Comparison of ENCODE assay signal across 9 cellular contexts in genomic region chr11:14075118-14075601, GRCh38.
A peak's percentile ranks its signal among the peaks of the same experiment; 100 is the strongest.
DNase-seq lines count a peak whose midpoint lies in the region; ATAC-seq, FAIRE-seq and TF ChIP-seq lines count a peak whose summit lies in the region.
"Had no signal": no experiment of that assay in that cellular context is flagged by ENCODE, and none has a peak within 500 bp of the region (broad histone marks: within the 10 kb centered on the region; RNA-seq: fewer than 3 reads in every experiment).

No MANE protein-coding gene starts in this region.

- H4K20me1 ChIP-seq in astrocyte (ENCODE audit: insufficient read depth, low read length) = no peaks in the 10 kb centered on the region

- FAIRE-seq in astrocyte (lab: Jason Lieb, UNC) = no peak
- FAIRE-seq: G401.6 had no signal

- no peaks in the 10 kb centered on the region for H3K79me2 ChIP-seq in astrocyte (ENCODE audit: insufficient read depth, low read length)

- no peaks in the 10 kb centered on the region for H3K36me3 ChIP-seq in astrocyte (ENCODE audit: insufficient read depth, low read length)

- H3K4me2 ChIP-seq in astrocyte (ENCODE audit: low read length) = no peak overlapping the region

- no peaks in the 10 kb centered on the region for H3K4me1 ChIP-seq in astrocyte (ENCODE audit: insufficient read depth, low read length)

- H3K27ac ChIP-seq in astrocyte (ENCODE audit: low read depth, low read length) = no peak overlapping the region

- H3K9me3 ChIP-seq in astrocyte (ENCODE audit: insufficient read depth, low read depth, low read length) = no peaks in the 10 kb centered on the region

- H2AFZ ChIP-seq in astrocyte (ENCODE audit: low read depth, low read length) = no peak overlapping the region

- H3K9me3 Mint-ChIP-seq in astrocyte (ENCODE audit: unreplicated experiment) = no peaks in the 10 kb centered on the region

- H3K36me3 Mint-ChIP-seq in astrocyte (ENCODE audit: low read depth, unreplicated experiment) = no peaks in the 10 kb centered on the region

- TF ChIP-seq CTCF in astrocyte (IDR thresholded peaks at IDR 0.05; ENCODE audit: insufficient read depth, low read depth, low read length) = no peak

- H3K4me1 Mint-ChIP-seq in astrocyte (ENCODE audit: low read depth, unreplicated experiment) = peaks cover 12% of the 10 kb centered on the region

- peak; percentile 49 for ATAC-seq in GM19351 (IDR thresholded peaks at IDR 0.05; ENCODE audit: unreplicated experiment)
- no peak for ATAC-seq in HG02763 (IDR thresholded peaks at IDR 0.05; ENCODE audit: unreplicated experiment)
- no peak for ATAC-seq in HG03565 (IDR thresholded peaks at IDR 0.05; ENCODE audit: unreplicated experiment)

- DNase-seq in activated CD4-positive, CD25-positive, alpha-beta regulatory T cell (lab: John Stamatoyannopoulos, UW) = peak in 3 of 4 experiments; percentile 9 to 24 (median 16)
- DNase-seq in astrocyte (ENCODE audit: low read depth) = peak; percentile 42
- DNase-seq in stimulated activated CD4-positive, alpha-beta T cell treated with anti-CD3 and anti-CD28 coated beads, Interleukin-1b, Interleukin-23, amount 100 ng/mL, for 4 hours (ENCODE audit: low read depth in 2 of 2) = peak; percentile 10 to 35
- no peak for DNase-seq in GM19240 (ENCODE audit: insufficient read length, low spot score)
- DNase-seq in NCI-H1105 treated with DMSO at 0.1 percent for 48 hours (lab: John Stamatoyannopoulos, UW) = no peak

- H3K27me3 Mint-ChIP-seq in astrocyte (ENCODE audit: low read depth, unreplicated experiment) = no peaks in the 10 kb centered on the region

- no peak overlapping the region for H3K27ac Mint-ChIP-seq in astrocyte (ENCODE audit: unreplicated experiment)

- no peak overlapping the region for H3K9ac ChIP-seq in astrocyte (ENCODE audit: low read length)

- no peak overlapping the region for H3K4me3 ChIP-seq in astrocyte (ENCODE audit: insufficient read depth, low read depth, low read length)

- H3K27me3 ChIP-seq in astrocyte (ENCODE audit: insufficient read depth, low read length) = peaks cover 5% of the 10 kb centered on the region

- H3K4me3 Mint-ChIP-seq in astrocyte (ENCODE audit: unreplicated experiment) = no peak overlapping the region

Comparison
In these comparisons a context has a peak if more than half of its experiments do, and no peak if none do; other contexts are left out.
1. DNase-seq: peak in activated CD4-positive, CD25-positive, alpha-beta regulatory T cell (3 of 4), astrocyte (single experiment) and stimulated activated CD4-positive, alpha-beta T cell treated with anti-CD3 and anti-CD28 coated beads, Interleukin-1b, Interleukin-23, amount 100 ng/mL, for 4 hours (2 of 2); none in GM19240 (single experiment) and NCI-H1105 treated with DMSO at 0.1 percent for 48 hours (single experiment).